Comparison of ENCODE assay signal across 1 cellular context in the genomic region with DNA sequence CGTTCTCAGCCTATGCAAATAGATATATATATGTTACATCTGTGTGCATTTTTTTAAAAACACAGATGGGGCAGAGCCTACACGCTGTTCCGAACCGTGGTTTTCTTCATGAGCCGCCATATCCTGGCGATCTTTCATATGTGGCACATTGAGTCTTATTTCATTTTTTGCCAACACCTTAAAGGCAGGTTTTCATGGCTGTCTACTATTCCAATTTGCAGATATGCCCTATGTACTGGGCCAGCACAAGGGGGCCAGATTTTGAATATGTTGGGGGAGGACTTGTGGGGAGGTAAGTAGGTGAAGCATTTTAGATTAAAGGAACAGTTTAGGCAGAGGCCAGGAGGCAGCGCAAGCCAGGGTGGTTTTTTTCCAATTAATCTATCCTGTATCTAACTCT.
TF ChIP-seq lines count a peak whose summit lies in the region.

No MANE protein-coding gene starts in this region.

TF ChIP-seq in HEK293, 187 proteins besides CTCF, POLR2A, EP300 and RAD21 (continued from another document):
- TF ChIP-seq, protein P1, sequence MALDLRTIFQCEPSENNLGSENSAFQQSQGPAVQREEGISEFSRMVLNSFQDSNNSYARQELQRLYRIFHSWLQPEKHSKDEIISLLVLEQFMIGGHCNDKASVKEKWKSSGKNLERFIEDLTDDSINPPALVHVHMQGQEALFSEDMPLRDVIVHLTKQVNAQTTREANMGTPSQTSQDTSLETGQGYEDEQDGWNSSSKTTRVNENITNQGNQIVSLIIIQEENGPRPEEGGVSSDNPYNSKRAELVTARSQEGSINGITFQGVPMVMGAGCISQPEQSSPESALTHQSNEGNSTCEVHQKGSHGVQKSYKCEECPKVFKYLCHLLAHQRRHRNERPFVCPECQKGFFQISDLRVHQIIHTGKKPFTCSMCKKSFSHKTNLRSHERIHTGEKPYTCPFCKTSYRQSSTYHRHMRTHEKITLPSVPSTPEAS (tag by site-specific recombination; IDR thresholded peaks at IDR 0.05) = no peak
- TF ChIP-seq ZNF140 (tag by site-specific recombination; IDR thresholded peaks at IDR 0.05) = no peak
- TF ChIP-seq, protein P2, sequence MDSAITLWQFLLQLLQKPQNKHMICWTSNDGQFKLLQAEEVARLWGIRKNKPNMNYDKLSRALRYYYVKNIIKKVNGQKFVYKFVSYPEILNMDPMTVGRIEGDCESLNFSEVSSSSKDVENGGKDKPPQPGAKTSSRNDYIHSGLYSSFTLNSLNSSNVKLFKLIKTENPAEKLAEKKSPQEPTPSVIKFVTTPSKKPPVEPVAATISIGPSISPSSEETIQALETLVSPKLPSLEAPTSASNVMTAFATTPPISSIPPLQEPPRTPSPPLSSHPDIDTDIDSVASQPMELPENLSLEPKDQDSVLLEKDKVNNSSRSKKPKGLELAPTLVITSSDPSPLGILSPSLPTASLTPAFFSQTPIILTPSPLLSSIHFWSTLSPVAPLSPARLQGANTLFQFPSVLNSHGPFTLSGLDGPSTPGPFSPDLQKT (IDR thresholded peaks at IDR 0.05; ENCODE audit: borderline replicate concordance, low read depth, low read length) = no peak
